In the genomic region with DNA sequence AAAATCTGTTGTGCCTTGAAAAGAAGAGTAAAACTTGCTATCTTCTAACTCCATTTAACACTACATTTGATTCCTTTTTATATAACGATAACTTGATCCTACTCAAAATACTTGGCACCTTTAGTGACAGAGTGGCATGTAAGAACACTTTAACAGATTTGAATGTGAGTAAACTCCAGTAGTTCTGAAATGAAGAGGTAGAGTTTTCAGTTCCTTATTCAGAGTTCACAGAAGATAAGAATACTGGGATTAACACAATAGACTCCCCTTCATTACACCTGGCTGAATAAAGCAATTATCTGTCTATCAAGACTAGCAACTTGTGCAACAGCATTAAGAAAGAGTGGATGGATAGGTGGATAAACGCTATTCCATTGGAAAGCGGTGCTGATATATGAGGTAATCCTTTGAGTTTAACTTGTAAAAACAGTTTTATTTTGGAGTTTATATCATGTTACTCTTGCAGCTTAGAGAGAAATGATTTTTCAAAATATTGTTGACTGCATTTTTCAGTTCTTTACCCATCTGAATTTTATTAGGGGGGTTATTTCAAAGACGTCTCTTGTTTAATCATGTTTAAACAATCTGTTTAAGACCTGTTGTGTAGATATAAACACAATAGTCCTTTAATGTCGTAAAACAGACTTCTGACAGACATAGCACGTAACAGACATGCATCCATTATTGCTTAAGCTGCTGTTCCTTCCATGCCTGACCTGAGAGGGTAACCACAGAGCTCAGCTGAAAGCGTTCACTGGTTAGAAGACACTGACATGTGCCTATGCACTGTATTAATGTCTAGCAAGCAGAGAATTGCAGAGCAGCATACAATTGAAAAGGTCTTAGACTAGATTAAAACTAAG, we compare ENCODE assay signal across 9 cellular contexts.
DNase-seq lines count a peak whose midpoint lies in the region; ATAC-seq and TF ChIP-seq lines count a peak whose summit lies in the region.
"Had no signal": no experiment of that assay in that cellular context is flagged by ENCODE, and none has a peak within 500 bp of the region (broad histone marks: within the 10 kb centered on the region; RNA-seq: fewer than 3 reads in every experiment).

No MANE protein-coding gene starts in this region.

- no peaks in the 10 kb centered on the region for H3K9me3 ChIP-seq in CD4-positive, alpha-beta T cell (ENCODE audit: control insufficient read depth, low read length)
- H3K9me3 ChIP-seq in fibroblast of lung (ENCODE audit: control insufficient read depth, insufficient read depth, low read depth, low read length) (no peaks in the 10 kb centered on the region), thyroid gland (no peaks in the 10 kb centered on the region)
- H3K9me3 ChIP-seq: adrenal gland had no signal

- H3K27ac Mint-ChIP-seq in CD4-positive, alpha-beta T cell: no peak overlapping the region

- ATAC-seq in CD4-positive, alpha-beta T cell (ENCODE audit: poor library complexity): peak; percentile 66
- peak; percentile 65 for ATAC-seq in GM19467 (IDR thresholded peaks at IDR 0.05; ENCODE audit: unreplicated experiment)
- peak; percentile 83 for ATAC-seq in HG03558 (IDR thresholded peaks at IDR 0.05; ENCODE audit: extremely low read depth, unreplicated experiment)

- no peaks in the 10 kb centered on the region for H3K9me3 Mint-ChIP-seq in CD4-positive, alpha-beta T cell

- POLR2A ChIA-PET in CD4-positive, alpha-beta T cell (lab: Charles Lee): no interaction called here

- 59 to 61% methylated on average over 7 of the region's 7 CpGs for WGBS in thyroid gland, 2 donors

- no peaks in the 10 kb centered on the region for H3K27me3 Mint-ChIP-seq in CD4-positive, alpha-beta T cell

- H4K20me1 ChIP-seq in fibroblast of lung (ENCODE audit: control insufficient read depth, extremely low read depth, insufficient read depth, low read length): no peaks in the 10 kb centered on the region

- H3K4me1 ChIP-seq in fibroblast of lung (ENCODE audit: control insufficient read depth, extremely low read depth, insufficient read depth, low read length) (peaks cover 18% of the 10 kb centered on the region), thyroid gland (no peaks in the 10 kb centered on the region)
- H3K4me1 ChIP-seq: adrenal gland had no signal

- intact Hi-C loops in CD4-positive, alpha-beta T cell (cut with DNase I, micrococcal nuclease): no loop called here
- intact Hi-C loops in thyroid gland (cut with DNase I): no loop called here

- H3K36me3 Mint-ChIP-seq in CD4-positive, alpha-beta T cell (ENCODE audit: low read depth): no peaks in the 10 kb centered on the region

- no peak for DNase-seq in CD4-positive, alpha-beta T cell
- DNase-seq in fibroblast of lung (ENCODE audit: low read depth in 2 of 2) (peak; percentile 81 to 94), hippocampal formation (lab: John Stamatoyannopoulos, UW) (no peak), epidermal melanocyte (ENCODE audit: insufficient read length, low spot score) (no peak), retina (no peak), thyroid gland (no peak)

- H3K4me2 ChIP-seq in fibroblast of lung (ENCODE audit: extremely low read depth, insufficient read depth, low read length): peak overlapping the region; percentile 67

- peaks cover 29% of the 10 kb centered on the region for H3K4me1 Mint-ChIP-seq in CD4-positive, alpha-beta T cell (ENCODE audit: low read depth)

- no peak for TF ChIP-seq POLR2A in thyroid gland (IDR thresholded peaks at IDR 0.05)

- no peaks in the 10 kb centered on the region for H3K36me3 ChIP-seq in fibroblast of lung (ENCODE audit: control insufficient read depth, insufficient read depth, low read length)
- no peaks in the 10 kb centered on the region for H3K36me3 ChIP-seq in thyroid gland
- H3K36me3 ChIP-seq: adrenal gland had no signal

- TF ChIP-seq CTCF in CD4-positive, alpha-beta T cell (IDR thresholded peaks at IDR 0.05): no peak
- TF ChIP-seq CTCF in fibroblast of lung (conservative IDR thresholded peaks at IDR 0.05 in 1 of 2, IDR thresholded peaks at IDR 0.05 in 1 of 2; ENCODE audit: low read depth in 1 of 2, low read length in 2 of 2) (no peak), thyroid gland (IDR thresholded peaks at IDR 0.05) (no peak)

- peaks cover 7% of the 10 kb centered on the region for H3K79me2 ChIP-seq in fibroblast of lung (ENCODE audit: control insufficient read depth, insufficient read depth, low read length)

- no peak overlapping the region for H3K4me3 Mint-ChIP-seq in CD4-positive, alpha-beta T cell

- no peak overlapping the region for H2AFZ ChIP-seq in fibroblast of lung (ENCODE audit: low read length)

- no peak overlapping the region for H3K27ac ChIP-seq in CD4-positive, alpha-beta T cell (ENCODE audit: low read depth, low read length)
- H3K27ac ChIP-seq in fibroblast of lung (ENCODE audit: insufficient read depth, low read length) (peak overlapping the region; percentile 26), thyroid gland (no peak overlapping the region)
- H3K27ac ChIP-seq: adrenal gland had no signal

- CTCF ChIA-PET in CD4-positive, alpha-beta T cell (lab: Charles Lee): no interaction called here

- H3K4me3 ChIP-seq in fibroblast of lung (replicated peaks in 1 of 4; ENCODE audit: control extremely low read depth in 1 of 4, insufficient read depth in 1 of 4, low read depth in 3 of 4, low read length in 4 of 4): no peak overlapping the region
- H3K4me3 ChIP-seq in thyroid gland (replicated peaks in 1 of 3): no peak overlapping the region
- H3K4me3 ChIP-seq: adrenal gland had no signal

- no peaks in the 10 kb centered on the region for H3K27me3 ChIP-seq in CD4-positive, alpha-beta T cell (ENCODE audit: control insufficient read depth, insufficient read depth, low read length)
- H3K27me3 ChIP-seq in fibroblast of lung (ENCODE audit: control insufficient read depth, insufficient read depth, low read length) (no peaks in the 10 kb centered on the region), thyroid gland (no peaks in the 10 kb centered on the region)
- H3K27me3 ChIP-seq: adrenal gland had no signal

- H3K9ac ChIP-seq in fibroblast of lung (ENCODE audit: insufficient read depth, low read length): no peak overlapping the region

Comparison
In these comparisons a context has a peak if more than half of its experiments do, and no peak if none do; other contexts are left out.
1. DNase-seq: peak in fibroblast of lung (2 of 2); none in CD4-positive, alpha-beta T cell (0 of 10), hippocampal formation (0 of 2), epidermal melanocyte (single experiment), retina (single experiment) and thyroid gland (0 of 2).
2. Peak in every context shown above with its lines, with median percentiles within 50 percentile points of each other: ATAC-seq.